12 cellular contexts compared by ENCODE assay signal in genomic region chr3:40588406-40588805, GRCh38.
A peak's percentile ranks its signal among the peaks of the same experiment; 100 is the strongest.
DNase-seq lines count a peak whose midpoint lies in the region; TF ChIP-seq lines count a peak whose summit lies in the region.
"Had no signal": no experiment of that assay in that cellular context is flagged by ENCODE, and none has a peak within 500 bp of the region (broad histone marks: within the 10 kb centered on the region; RNA-seq: fewer than 3 reads in every experiment).

No MANE protein-coding gene starts in this region.

- H3K36me3 Mint-ChIP-seq in Caco-2 (ENCODE audit: insufficient read depth, unreplicated experiment): no peaks in the 10 kb centered on the region
- no peaks in the 10 kb centered on the region for H3K36me3 Mint-ChIP-seq in activated naive CD8-positive, alpha-beta T cell treated with anti-CD3 and anti-CD28 coated beads for 36 hours

- H3K27me3 ChIP-seq in Caco-2 (replicated peaks; ENCODE audit: control insufficient read depth, insufficient read depth, low read length): no peaks in the 10 kb centered on the region; the same call in 1 of the 2 replicates
- H3K27me3 ChIP-seq in H7 (ENCODE audit: control insufficient read depth, insufficient read depth, low read length): peaks cover 3% of the 10 kb centered on the region; the same call in 1 of the 2 replicates
- no peaks in the 10 kb centered on the region for H3K27me3 ChIP-seq in SJCRH30

- H3K27ac Mint-ChIP-seq in Caco-2 (ENCODE audit: unreplicated experiment): no peak overlapping the region
- H3K27ac Mint-ChIP-seq in activated naive CD8-positive, alpha-beta T cell treated with anti-CD3 and anti-CD28 coated beads for 36 hours: no peak overlapping the region
- H3K27ac Mint-ChIP-seq: activated CD4-positive, alpha-beta T cell treated with anti-CD3 and anti-CD28 coated beads, Interleukin-2, amount 10 ng/mL, durations not matched to agents 24 days and 14 days had no signal

- BruUV-seq in Caco-2 (replicated peaks; lab: Mats Ljungman, UMichigan): no TSS peak

- no peaks in the 10 kb centered on the region for H3K4me1 Mint-ChIP-seq in Caco-2 (ENCODE audit: low read depth, unreplicated experiment)
- H3K4me1 Mint-ChIP-seq in activated naive CD8-positive, alpha-beta T cell treated with anti-CD3 and anti-CD28 coated beads for 36 hours: peaks cover 2% of the 10 kb centered on the region
- H3K4me1 Mint-ChIP-seq: activated CD4-positive, alpha-beta T cell treated with anti-CD3 and anti-CD28 coated beads, Interleukin-2, amount 10 ng/mL, durations not matched to agents 24 days and 14 days had no signal

- H3K36me3 ChIP-seq in Caco-2 (ENCODE audit: control insufficient read depth, insufficient read depth, low read length) (no peaks in the 10 kb centered on the region), H7 (replicated peaks; ENCODE audit: control insufficient read depth, insufficient read depth, low read length) (no peaks in the 10 kb centered on the region), SJCRH30 (no peaks in the 10 kb centered on the region)

- H3K4me3 ChIP-seq in Caco-2 (ENCODE audit: low read depth, low read length): no peak overlapping the region
- H3K4me3 ChIP-seq in H7 (ENCODE audit: insufficient read depth, low read depth, low read length): no peak overlapping the region
- no peak overlapping the region for H3K4me3 ChIP-seq in SJCRH30

- intact Hi-C loops in Caco-2 (cut with micrococcal nuclease; ENCODE audit: unreplicated experiment): loop anchor here (10.0 kb wide), 1 partner anchor 136 kb away; no protein-coding TSS in a partner anchor

- no peaks in the 10 kb centered on the region for H3K4me1 ChIP-seq in Caco-2
- H3K4me1 ChIP-seq in SJCRH30: peaks cover 18% of the 10 kb centered on the region

- no peak overlapping the region for H3K27ac ChIP-seq in SJCRH30

- no peaks in the 10 kb centered on the region for H3K9me3 ChIP-seq in Caco-2
- no peaks in the 10 kb centered on the region for H3K9me3 ChIP-seq in SJCRH30 (replicated peaks)

- H3K9me3 Mint-ChIP-seq in Caco-2 (ENCODE audit: unreplicated experiment): no peaks in the 10 kb centered on the region
- no peaks in the 10 kb centered on the region for H3K9me3 Mint-ChIP-seq in activated naive CD8-positive, alpha-beta T cell treated with anti-CD3 and anti-CD28 coated beads for 36 hours
- H3K9me3 Mint-ChIP-seq: activated CD4-positive, alpha-beta T cell treated with anti-CD3 and anti-CD28 coated beads, Interleukin-2, amount 10 ng/mL, durations not matched to agents 24 days and 14 days; activated T-cell treated with anti-CD3 and anti-CD28 coated beads, Interleukin-2, amount 50 U/mL, for 4 hours had no signal

- peak; percentile 13 to 43 for DNase-seq in Caco-2
- peak; percentile 50 for DNase-seq in H7
- peak; percentile 7 to 26 for DNase-seq in SJCRH30
- peak; percentile 59 for DNase-seq in iPS-NIHi7 (ENCODE audit: extremely low spot score)
- DNase-seq in activated naive CD8-positive, alpha-beta T cell treated with anti-CD3 and anti-CD28 coated beads for 36 hours: no peak
- DNase-seq in activated effector memory CD4-positive, alpha-beta T cell treated with Interleukin-2 at 50 U/mL for 16 hours: no peak
- DNase-seq in H4 (ENCODE audit: low spot score): no peak
- DNase-seq in kidney glomerular epithelial cell (lab: John Stamatoyannopoulos, UW): no peak
- DNase-seq: activated CD4-positive, alpha-beta T cell treated with anti-CD3 and anti-CD28 coated beads, Interleukin-2, amount 10 ng/mL, durations not matched to agents 24 days and 14 days; activated T-cell treated with anti-CD3 and anti-CD28 coated beads, Interleukin-2, amount 50 U/mL, for 4 hours; AML-193; T-helper 1 cell had no signal

- H3K27me3 Mint-ChIP-seq in Caco-2 (ENCODE audit: insufficient read depth, unreplicated experiment): no peaks in the 10 kb centered on the region
- H3K27me3 Mint-ChIP-seq in activated naive CD8-positive, alpha-beta T cell treated with anti-CD3 and anti-CD28 coated beads for 36 hours: peaks cover 15% of the 10 kb centered on the region

- POLR2A ChIA-PET in Caco-2 (lab: Charles Lee): no interaction called here

- TF ChIP-seq CTCF in Caco-2 (IDR thresholded peaks at IDR 0.05; ENCODE audit: insufficient read depth in 1 of 2, low read depth in 1 of 2, low read length in 1 of 2, severe bottlenecking in 1 of 2, unreplicated experiment in 1 of 2): peak in 1 of 2 experiments; percentile 24

- CTCF ChIA-PET in Caco-2 (lab: Charles Lee): no interaction called here

- no peak overlapping the region for H3K4me3 Mint-ChIP-seq in Caco-2 (ENCODE audit: unreplicated experiment)
- no peak overlapping the region for H3K4me3 Mint-ChIP-seq in activated naive CD8-positive, alpha-beta T cell treated with anti-CD3 and anti-CD28 coated beads for 36 hours
- H3K4me3 Mint-ChIP-seq: activated CD4-positive, alpha-beta T cell treated with anti-CD3 and anti-CD28 coated beads, Interleukin-2, amount 10 ng/mL, durations not matched to agents 24 days and 14 days; activated T-cell treated with anti-CD3 and anti-CD28 coated beads, Interleukin-2, amount 50 U/mL, for 4 hours had no signal

Comparison
In these comparisons a context has a peak if more than half of its experiments do, and no peak if none do; other contexts are left out.
1. DNase-seq: peak in Caco-2 (2 of 2), H7 (single experiment), SJCRH30 (2 of 2) and iPS-NIHi7 (single experiment); none in activated naive CD8-positive, alpha-beta T cell treated with anti-CD3 and anti-CD28 coated beads for 36 hours (single experiment), activated effector memory CD4-positive, alpha-beta T cell treated with Interleukin-2 at 50 U/mL for 16 hours (single experiment), H4 (single experiment) and kidney glomerular epithelial cell (single experiment).